In the genomic region with DNA sequence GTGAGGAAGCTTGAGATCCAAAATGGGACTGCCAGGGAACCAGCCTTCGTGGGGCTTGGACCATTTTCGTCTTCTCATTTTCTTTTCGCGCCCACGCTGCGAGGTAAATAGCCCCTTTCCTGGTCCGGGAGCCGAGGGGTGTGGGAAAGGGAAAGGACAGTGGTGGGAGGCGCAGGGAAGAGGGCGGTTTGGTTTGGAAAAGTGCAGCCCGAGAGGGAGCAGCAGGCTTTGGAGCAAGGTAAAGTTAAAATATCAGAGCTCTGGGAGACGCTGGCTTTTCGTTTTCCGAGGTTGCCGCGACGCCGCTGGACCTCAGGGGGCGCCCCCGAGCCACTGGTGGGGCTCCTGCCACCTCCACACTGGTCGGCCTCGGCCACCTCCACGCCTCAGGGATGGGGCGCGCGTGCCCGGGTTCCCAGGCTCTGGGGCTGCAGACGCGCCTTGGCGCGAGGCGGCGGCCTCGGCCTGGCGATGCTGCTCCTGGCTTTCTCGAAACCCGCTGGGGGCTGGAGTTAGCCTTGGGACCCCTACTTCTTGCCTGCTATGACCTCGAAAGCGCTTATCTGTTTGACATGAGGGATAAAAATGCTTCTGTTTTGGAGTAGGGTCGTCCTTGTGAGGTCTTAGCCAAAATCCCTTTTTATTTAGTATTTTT, we compare ENCODE assay signal across 8 cellular contexts. TPM values are rescaled to one million over a fixed set of nuclear protein-coding genes. Genes with fewer than 3 reads are reported as not detected.
DNase-seq lines count a peak whose midpoint lies in the region; ATAC-seq and TF ChIP-seq lines count a peak whose summit lies in the region.

No MANE protein-coding gene starts in this region.

- H3K4me3 ChIP-seq in epithelial cell of proximal tubule (ENCODE audit: low read depth, low read length) (peak overlapping the region; percentile 95), mesenchymal stem cell (ENCODE audit: insufficient read depth in 1 of 2, low read depth in 1 of 2, low read length in 2 of 2) (peak overlapping the region; percentile 81 to 96), tibial nerve (peak overlapping the region; percentile 56 to 63 (median 60))

- no peak overlapping the region for H3K14ac ChIP-seq in mesenchymal stem cell (ENCODE audit: low read length in 2 of 2)

- H3K36me3 ChIP-seq in mesenchymal stem cell (ENCODE audit: control insufficient read depth in 1 of 2, insufficient read depth in 2 of 2, low read depth in 1 of 2, low read length in 2 of 2): no peaks in the 10 kb centered on the region
- no peaks in the 10 kb centered on the region for H3K36me3 ChIP-seq in tibial nerve

- TF ChIP-seq CTCF in epithelial cell of proximal tubule (conservative IDR thresholded peaks at IDR 0.05; ENCODE audit: low read depth, low read length) (peak; percentile 79), tibial nerve (IDR thresholded peaks at IDR 0.05) (peak; percentile 48 to 87 (median 78))

- H3K27ac ChIP-seq in mesenchymal stem cell (ENCODE audit: low read length, poor library complexity, severe bottlenecking): no peak overlapping the region
- H3K27ac ChIP-seq in tibial nerve: peak overlapping the region in 3 of 4 donors; percentile 86 to 96 (median 90)

- H2BK12ac ChIP-seq in mesenchymal stem cell (ENCODE audit: low read length in 2 of 2): no peak overlapping the region

- TF ChIP-seq POLR2A in tibial nerve (IDR thresholded peaks at IDR 0.05): peak in 1 of 2 donors; percentile 20

- H4K8ac ChIP-seq in mesenchymal stem cell (ENCODE audit: low read length): no peak overlapping the region

- WGBS in mesenchymal stem cell: 5% methylated on average over 37 of the region's 40 CpGs
- WGBS in tibial nerve, 2 donors: 3 to 5% methylated on average over 38 to 40 of the region's 40 CpGs

- no peak overlapping the region for H2BK15ac ChIP-seq in mesenchymal stem cell (ENCODE audit: low read depth, poor library complexity, severe bottlenecking)

- no peak overlapping the region for H3K4ac ChIP-seq in mesenchymal stem cell (ENCODE audit: low read depth in 1 of 2, low read length in 2 of 2)

- H3K79me1 ChIP-seq in mesenchymal stem cell (replicated peaks; ENCODE audit: low read length, poor library complexity, severe bottlenecking): peaks cover 31% of the 10 kb centered on the region

- H3K4me1 ChIP-seq in mesenchymal stem cell (ENCODE audit: control insufficient read depth, insufficient read depth, low read depth, low read length): peaks cover 12% of the 10 kb centered on the region
- peaks cover 0 to 45% (median 0%) of the 10 kb centered on the region in 4 donors for H3K4me1 ChIP-seq in tibial nerve

- no peak overlapping the region for H4K91ac ChIP-seq in mesenchymal stem cell (ENCODE audit: low read length)

- peak overlapping the region in 1 of 2 experiments; percentile 64 for H3K23ac ChIP-seq in mesenchymal stem cell (ENCODE audit: low read length in 2 of 2)

- H3K27me3 ChIP-seq in mesenchymal stem cell (ENCODE audit: control insufficient read depth in 1 of 2, insufficient read depth in 1 of 2, low read length in 2 of 2): no peaks in the 10 kb centered on the region
- H3K27me3 ChIP-seq in tibial nerve: peaks cover 0 to 25% of the 10 kb centered on the region in 2 donors

- H3K18ac ChIP-seq in mesenchymal stem cell (ENCODE audit: low read depth in 1 of 2, low read length in 2 of 2): no peak overlapping the region

- no peak for ATAC-seq in HG02973 (IDR thresholded peaks at IDR 0.05; ENCODE audit: unreplicated experiment)
- no peak for ATAC-seq in GM21723 (IDR thresholded peaks at IDR 0.05; ENCODE audit: unreplicated experiment)
- ATAC-seq in HG03521 (IDR thresholded peaks at IDR 0.05; ENCODE audit: unreplicated experiment): no peak

- H3K4me2 ChIP-seq in mesenchymal stem cell (ENCODE audit: low read length, poor library complexity, severe bottlenecking): peak overlapping the region; percentile 99

- TF ChIP-seq EP300 in tibial nerve (IDR thresholded peaks at IDR 0.05): peak in 1 of 2 donors; percentile 70

- H2BK5ac ChIP-seq in mesenchymal stem cell (ENCODE audit: low read depth, low read length, poor library complexity, severe bottlenecking): no peak overlapping the region

- H2AFZ ChIP-seq in mesenchymal stem cell (ENCODE audit: low read depth, low read length): no peak overlapping the region

- H3K9me3 ChIP-seq in mesenchymal stem cell (ENCODE audit: control insufficient read depth, low read length) (no peaks in the 10 kb centered on the region), tibial nerve (no peaks in the 10 kb centered on the region)

- peak overlapping the region; percentile 99 for H3K9ac ChIP-seq in mesenchymal stem cell (ENCODE audit: low read length)

- DNase-seq in ELF-1 (ENCODE audit: low read depth, low spot score) (peak; percentile 92), NCI-H524 (lab: John Stamatoyannopoulos, UW) (peak; percentile 46 to 84), epithelial cell of proximal tubule (ENCODE audit: low read depth) (no peak), mesenchymal stem cell (peak; percentile 55), tibial nerve (ENCODE audit: low spot score in 2 of 2) (peak; percentile 77 to 81)

- no peak overlapping the region for H2AK5ac ChIP-seq in mesenchymal stem cell (ENCODE audit: low read length, severe bottlenecking)

- no peak overlapping the region for H2BK120ac ChIP-seq in mesenchymal stem cell (ENCODE audit: low read depth, low read length)

RNA-seq across cellular contexts. Expression of gene PTPRG, which starts 3.2 kb away (rescaled TPM):
- total RNA-seq in epithelial cell of proximal tubule (13.5 and 16.9 TPM in 2 replicates), tibial nerve (100 to 1,000 TPM; 112 to 174 (median 121) TPM)
- 9.0 TPM for polyA plus RNA-seq in mesenchymal stem cell (2013, experiment 1 of 2)
- polyA plus RNA-seq in mesenchymal stem cell (2013, experiment 2 of 2): 8.5 TPM
